In genomic region chr1:61082336-61083013, GRCh38 we compare ENCODE assay signal across 2 cellular contexts.
TF ChIP-seq lines count a peak whose summit lies in the region.

NFIA (plus strand) TSS chr1:61082561.

TF ChIP-seq in HCT116, 20 proteins besides CTCF, POLR2A, EP300 and RAD21 (continued from another document):
- TF ChIP-seq REST (IDR thresholded peaks at IDR 0.05; ENCODE audit: low read depth) (no peak), SRF (IDR thresholded peaks at IDR 0.05; ENCODE audit: low read depth) (no peak), ZNF274 (IDR thresholded peaks at IDR 0.05; ENCODE audit: low read depth, low read length) (no peak), FOSL1 (IDR thresholded peaks at IDR 0.05; ENCODE audit: low read depth) (no peak), ATF3 (IDR thresholded peaks at IDR 0.05) (no peak), EZH2 (IDR thresholded peaks at IDR 0.05) (no peak), EZH2phosphoT487 (IDR thresholded peaks at IDR 0.05; ENCODE audit: borderline replicate concordance) (no peak)

TF ChIP-seq in PFSK-1, 5 proteins besides CTCF, POLR2A, EP300 and RAD21 (continued from another document):
- no peak for TF ChIP-seq REST (IDR thresholded peaks at IDR 0.05; ENCODE audit: insufficient read depth in 1 of 2, low read depth in 2 of 2, low read length in 2 of 2)
